In the genomic region with DNA sequence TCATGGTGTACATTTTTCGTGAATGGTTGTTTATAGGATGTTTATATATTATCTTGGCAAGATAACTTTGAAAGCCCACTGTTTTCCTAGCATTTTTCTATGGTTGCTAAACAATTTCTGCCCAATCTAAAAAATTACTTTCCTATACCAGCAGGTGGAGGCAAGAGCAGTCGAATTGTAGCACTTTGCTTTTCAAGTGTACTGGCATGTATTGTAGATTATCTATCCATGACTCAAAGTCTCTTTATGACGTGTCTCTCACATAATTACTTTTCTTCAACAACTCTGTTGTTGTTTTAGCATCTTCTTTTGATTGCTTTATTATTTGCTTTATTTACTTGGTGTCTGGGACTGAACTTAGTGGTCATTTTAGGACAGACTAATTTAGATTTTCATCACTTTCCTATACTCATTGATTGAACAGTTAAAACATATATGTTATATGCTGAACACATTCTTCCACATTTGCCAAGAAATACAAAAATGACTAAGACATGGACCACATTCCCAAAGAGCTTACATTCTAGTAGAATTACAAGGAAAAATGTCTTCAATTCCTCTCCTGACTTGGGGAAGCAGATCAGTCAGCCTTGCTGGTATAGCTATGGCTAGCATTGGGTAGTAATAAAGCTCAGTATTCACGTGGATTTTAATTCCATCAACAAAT, we compare ENCODE assay signal across 8 cellular contexts. TPM values are rescaled to one million over a fixed set of nuclear protein-coding genes. Genes with fewer than 3 reads are reported as not detected.
A peak's percentile ranks its signal among the peaks of the same experiment; 100 is the strongest.
DNase-seq lines count a peak whose midpoint lies in the region; ATAC-seq and TF ChIP-seq lines count a peak whose summit lies in the region.

No MANE protein-coding gene starts in this region.

- H3K9me3 ChIP-seq in thyroid gland, result no peaks in the 10 kb centered on the region

- H3K27ac ChIP-seq in thyroid gland, result no peak overlapping the region

- TF ChIP-seq CTCF in AG09309 (IDR thresholded peaks at IDR 0.05; ENCODE audit: control insufficient read depth, insufficient read depth, low read depth, low read length, missing control alignments) (peak; percentile 74), GM12872 (IDR thresholded peaks at IDR 0.05; ENCODE audit: insufficient read depth, low read depth, low read length) (peak; percentile 66), HFFc6 (IDR thresholded peaks at IDR 0.05) (peak; percentile 90), NB4 (IDR thresholded peaks at IDR 0.05; ENCODE audit: low read depth, low read length) (peak; percentile 52), thyroid gland (IDR thresholded peaks at IDR 0.05) (peak; percentile 25 to 75 (median 48))

- no peak for TF ChIP-seq POLR2A in NB4 (IDR thresholded peaks at IDR 0.05; ENCODE audit: extremely low read depth, insufficient read length)
- no peak for TF ChIP-seq POLR2A in thyroid gland (IDR thresholded peaks at IDR 0.05)

- no peaks in the 10 kb centered on the region for H3K9me3 Mint-ChIP-seq in HFFc6
- no peaks in the 10 kb centered on the region for H3K9me3 Mint-ChIP-seq in activated T-helper 17 cell treated with anti-CD3 and anti-CD28 coated beads, Interleukin-2, amount 50 U/mL, for 72 hours

- H3K36me3 ChIP-seq in thyroid gland, result no peaks in the 10 kb centered on the region

- H3K4me3 Mint-ChIP-seq in HFFc6, result peak overlapping the region; percentile 49
- H3K4me3 Mint-ChIP-seq in activated T-helper 17 cell treated with anti-CD3 and anti-CD28 coated beads, Interleukin-2, amount 50 U/mL, for 72 hours, result no peak overlapping the region

- peaks cover 46% of the 10 kb centered on the region for H3K4me1 Mint-ChIP-seq in HFFc6 (ENCODE audit: low read depth)
- H3K4me1 Mint-ChIP-seq in activated T-helper 17 cell treated with anti-CD3 and anti-CD28 coated beads, Interleukin-2, amount 50 U/mL, for 72 hours, result peaks cover 4% of the 10 kb centered on the region

- H3K4me3 ChIP-seq in AG09309 (ENCODE audit: control insufficient read depth, low read depth, low read length), result no peak overlapping the region
- H3K4me3 ChIP-seq in NB4 (ENCODE audit: low read depth, low read length), result no peak overlapping the region
- no peak overlapping the region for H3K4me3 ChIP-seq in thyroid gland (replicated peaks in 1 of 3)

- peaks cover 0 to 4% of the 10 kb centered on the region in 2 donors for H3K4me1 ChIP-seq in thyroid gland

- peaks cover 25% of the 10 kb centered on the region for H3K36me3 Mint-ChIP-seq in HFFc6 (ENCODE audit: low read depth)
- no peaks in the 10 kb centered on the region for H3K36me3 Mint-ChIP-seq in activated T-helper 17 cell treated with anti-CD3 and anti-CD28 coated beads, Interleukin-2, amount 50 U/mL, for 72 hours (ENCODE audit: low read depth)

- no peaks in the 10 kb centered on the region; the same call in 1 of the 2 replicates for H3K27me3 Mint-ChIP-seq in HFFc6 (ENCODE audit: insufficient read depth)
- no peaks in the 10 kb centered on the region for H3K27me3 Mint-ChIP-seq in activated T-helper 17 cell treated with anti-CD3 and anti-CD28 coated beads, Interleukin-2, amount 50 U/mL, for 72 hours

- ATAC-seq in activated T-helper 17 cell treated with anti-CD3 and anti-CD28 coated beads, Interleukin-2, amount 50 U/mL, for 72 hours (replicated peaks), result peak; percentile 93

- 31 to 36% methylated on average over 4 of the region's 4 CpGs for WGBS in thyroid gland, 2 donors

- peak; percentile 58 for DNase-seq in AG09309 (ENCODE audit: low read depth)
- DNase-seq in HFFc6, result peak; percentile 84
- peak; percentile 69 for DNase-seq in NB4 (ENCODE audit: low read depth)
- peak; percentile 31 for DNase-seq in iPS-NIHi11 (ENCODE audit: low spot score)
- no peak for DNase-seq in thyroid gland
- no peak for DNase-seq in NCI-H128 (lab: John Stamatoyannopoulos, UW; ENCODE audit: unreplicated experiment)

- peak overlapping the region; percentile 72 for H3K27ac Mint-ChIP-seq in HFFc6
- H3K27ac Mint-ChIP-seq in activated T-helper 17 cell treated with anti-CD3 and anti-CD28 coated beads, Interleukin-2, amount 50 U/mL, for 72 hours, result peak overlapping the region; percentile 3

- no peaks in the 10 kb centered on the region for H3K27me3 ChIP-seq in thyroid gland

- intact Hi-C loops in thyroid gland (cut with DNase I), result no loop called here

RNA-seq across cellular contexts. Expression of a gene that starts 20.7 kb away (rescaled TPM):
- 10 to 100 TPM; 47.9 to 62.0 (median 57.1) TPM for total RNA-seq in HFFc6 (2021; fragmentation: NEBNext Ultra II Directional; extraction: Animal tissue kit (Norgen Biotek cat#: 25700))
- total RNA-seq in activated T-helper 17 cell treated with anti-CD3 and anti-CD28 coated beads, Interleukin-2, amount 50 U/mL, for 72 hours, result 10 to 100 TPM; 13.5 to 32.2 TPM
- total RNA-seq in thyroid gland, result 10 to 100 TPM in 3 of 4 donors, 1 to 10 TPM in 1; 8.7 to 17.5 (median 13.1) TPM

RNA-seq across cellular contexts. Expression of a gene that starts 20.8 kb away (rescaled TPM):
- 10 to 100 TPM; 25.7 to 32.7 (median 30.1) TPM for total RNA-seq in HFFc6 (2021; fragmentation: NEBNext Ultra II Directional; extraction: Animal tissue kit (Norgen Biotek cat#: 25700))
- total RNA-seq in activated T-helper 17 cell treated with anti-CD3 and anti-CD28 coated beads, Interleukin-2, amount 50 U/mL, for 72 hours, result 10 to 100 TPM; 14.9 to 18.4 TPM
- total RNA-seq in thyroid gland, result 10 to 100 TPM in 1 of 4 donors, 1 to 10 TPM in 3; 5.0 to 12.0 (median 6.3) TPM

Comparison
In these comparisons a context has a peak if more than half of its experiments do, and no peak if none do; other contexts are left out.
1. DNase-seq: peak in AG09309 (single experiment), HFFc6 (single experiment), NB4 (single experiment) and iPS-NIHi11 (single experiment); none in thyroid gland (0 of 2) and NCI-H128 (single experiment).
2. Peak in every context shown above with its lines, with median percentiles within 50 percentile points of each other: CTCF ChIP-seq.